In genomic region chr11:102390667-102391449, GRCh38 we compare ENCODE assay signal across 8 cellular contexts. TPM values are rescaled to one million over a fixed set of nuclear protein-coding genes. Genes with fewer than 3 reads are reported as not detected.
DNase-seq lines count a peak whose midpoint lies in the region; ATAC-seq and TF ChIP-seq lines count a peak whose summit lies in the region.

No MANE protein-coding gene starts in this region.

- peaks cover 16% of the 10 kb centered on the region for H3K4me1 Mint-ChIP-seq in activated CD8-positive, alpha-beta memory T cell treated with anti-CD3 and anti-CD28 coated beads, Interleukin-2, amount 10 ng/mL, durations not matched to agents 7 days and 5 days

- no peaks in the 10 kb centered on the region for H3K9me3 ChIP-seq in stomach

- H3K27ac Mint-ChIP-seq in activated CD8-positive, alpha-beta memory T cell treated with anti-CD3 and anti-CD28 coated beads, Interleukin-2, amount 10 ng/mL, durations not matched to agents 7 days and 5 days = peak overlapping the region; percentile 48

- DNase-seq in COR-L47 (lab: John Stamatoyannopoulos, UW) (peak; percentile 38), NCI-H82 (lab: John Stamatoyannopoulos, UW) (peak; percentile 73), epidermal melanocyte (ENCODE audit: insufficient read length, low spot score) (peak; percentile 44), myocyte (ENCODE audit: low read depth) (peak; percentile 76), stomach (peak; percentile 75)
- DNase-seq in activated CD8-positive, alpha-beta memory T cell treated with anti-CD3 and anti-CD28 coated beads, Interleukin-2, amount 10 ng/mL, durations not matched to agents 7 days and 5 days = peak; percentile 73

- TF ChIP-seq POLR2A in stomach (IDR thresholded peaks at IDR 0.05) = no peak

- no peak for TF ChIP-seq EP300 in stomach (IDR thresholded peaks at IDR 0.05)

- 53 to 65% (median 59%) methylated on average over 10 to 11 of the region's 11 CpGs for whole genome bisulfite sequencing in stomach, 5 donors

- CTCF ChIA-PET in activated CD8-positive, alpha-beta memory T cell treated with anti-CD3 and anti-CD28 coated beads, Interleukin-2, amount 10 ng/mL, durations not matched to agents 7 days and 5 days (lab: Charles Lee) = interaction anchor here (0.6 to 6.1 kb wide), 44 partner anchors 10 to 520 kb away, joined by 3 to 76 read pairs (median 6); no protein-coding TSS in a partner anchor

- H3K36me3 Mint-ChIP-seq in activated CD8-positive, alpha-beta memory T cell treated with anti-CD3 and anti-CD28 coated beads, Interleukin-2, amount 10 ng/mL, durations not matched to agents 7 days and 5 days = peaks cover 40% of the 10 kb centered on the region

- peaks cover 0 to 7% (median 4%) of the 10 kb centered on the region in 4 donors for H3K4me1 ChIP-seq in stomach

- H3K27ac ChIP-seq in stomach = no peak overlapping the region

- H3K9me3 Mint-ChIP-seq in activated CD8-positive, alpha-beta memory T cell treated with anti-CD3 and anti-CD28 coated beads, Interleukin-2, amount 10 ng/mL, durations not matched to agents 7 days and 5 days (ENCODE audit: low read depth) = no peaks in the 10 kb centered on the region

- ATAC-seq in GM19372 (IDR thresholded peaks at IDR 0.05; ENCODE audit: low read depth, unreplicated experiment) = peak; percentile 81
- ATAC-seq in HG03439 (IDR thresholded peaks at IDR 0.05; ENCODE audit: unreplicated experiment) = peak; percentile 81
- ATAC-seq in activated CD8-positive, alpha-beta memory T cell treated with anti-CD3 and anti-CD28 coated beads, Interleukin-2, amount 10 ng/mL, durations not matched to agents 7 days and 5 days = peak; percentile 83

- intact Hi-C loops in stomach (cut with DNase I; ENCODE audit: low total_unique reads) = loop anchor here (5.0 kb wide), 1 partner anchor 96 kb away; no protein-coding TSS in a partner anchor

- TF ChIP-seq CTCF in stomach (IDR thresholded peaks at IDR 0.05) = peak in 5 of 7 experiments; percentile 83 to 93 (median 86)

- no peak overlapping the region for H3K4me3 Mint-ChIP-seq in activated CD8-positive, alpha-beta memory T cell treated with anti-CD3 and anti-CD28 coated beads, Interleukin-2, amount 10 ng/mL, durations not matched to agents 7 days and 5 days

- H3K4me3 ChIP-seq in stomach = no peak overlapping the region

- H3K36me3 ChIP-seq in stomach = peaks cover 10 to 79% (median 73%) of the 10 kb centered on the region in 4 donors

- no peaks in the 10 kb centered on the region for H3K27me3 ChIP-seq in stomach

- no peaks in the 10 kb centered on the region for H3K27me3 Mint-ChIP-seq in activated CD8-positive, alpha-beta memory T cell treated with anti-CD3 and anti-CD28 coated beads, Interleukin-2, amount 10 ng/mL, durations not matched to agents 7 days and 5 days

RNA-seq across cellular contexts. Expression of gene BIRC2, which starts 43.8 kb away (rescaled TPM):
- 10 to 100 TPM; 30.7 to 30.9 TPM for total RNA-seq in activated CD8-positive, alpha-beta memory T cell treated with anti-CD3 and anti-CD28 coated beads, Interleukin-2, amount 10 ng/mL, durations not matched to agents 7 days and 5 days
- total RNA-seq in myocyte (55.2 and 57.2 TPM in 2 replicates), stomach (100 to 1,000 TPM in 2 of 5 donors, 10 to 100 TPM in 3; 33.6 to 301 (median 55.4) TPM)
- polyA plus RNA-seq in myocyte (2012) = 25.9 TPM
- polyA plus RNA-seq in stomach = 10 to 100 TPM; 17.3 to 24.6 (median 20.0) TPM
